ENCODE assay signal across 9 cellular contexts in genomic region chr11:59668188-59668949, GRCh38. TPM values are rescaled to one million over a fixed set of nuclear protein-coding genes. Genes with fewer than 3 reads are reported as not detected.
DNase-seq lines count a peak whose midpoint lies in the region; ATAC-seq and TF ChIP-seq lines count a peak whose summit lies in the region.
"Had no signal": no experiment of that assay in that cellular context is flagged by ENCODE, and none has a peak within 500 bp of the region (broad histone marks: within the 10 kb centered on the region; RNA-seq: fewer than 3 reads in every experiment).

No MANE protein-coding gene starts in this region.

- peak in 5 of 6 experiments; percentile 16 to 57 (median 41) for TF ChIP-seq CTCF in adrenal gland (IDR thresholded peaks at IDR 0.05)

- ATAC-seq in GM19035 (IDR thresholded peaks at IDR 0.05; ENCODE audit: unreplicated experiment) (peak; percentile 29), HG03432 (IDR thresholded peaks at IDR 0.05; ENCODE audit: unreplicated experiment) (peak; percentile 36), HG02763 (IDR thresholded peaks at IDR 0.05; ENCODE audit: unreplicated experiment) (no peak)

- H3K27me3 ChIP-seq in adrenal gland, result no peaks in the 10 kb centered on the region

- peak overlapping the region; percentile 92 to 99 (median 98) for H3K27ac ChIP-seq in adrenal gland

- peak in 1 of 2 donors; percentile 67 for TF ChIP-seq POLR2A in adrenal gland (IDR thresholded peaks at IDR 0.05)

- peak overlapping the region; percentile 68 to 98 (median 88) for H3K4me3 ChIP-seq in adrenal gland
- H3K4me3 ChIP-seq in skeletal muscle cell (ENCODE audit: low read depth, low read length), result peak overlapping the region; percentile 93

- DNase-seq in Ammon's horn (ENCODE audit: low spot score) (peak; percentile 21), SKM-1 (lab: John Stamatoyannopoulos, UW; ENCODE audit: unreplicated experiment) (peak; percentile 15), adrenal gland (peak; percentile 70 to 89 (median 83)), hepatic stellate cell (ENCODE audit: low spot score) (peak; percentile 62), skeletal muscle cell (ENCODE audit: low read depth) (no peak)

- intact Hi-C loops in adrenal gland (cut with DNase I), result loop anchor here in 1 of 2 donors (5.0 kb wide), 1 partner anchor 56 kb away; no protein-coding TSS in a partner anchor

- peaks cover 0 to 33% of the 10 kb centered on the region in 2 donors for H3K36me3 ChIP-seq in adrenal gland (replicated peaks in 1 of 2)

- H3K4me1 ChIP-seq in adrenal gland (replicated peaks in 1 of 2), result peaks cover 23 to 32% of the 10 kb centered on the region in 2 donors

- no peaks in the 10 kb centered on the region for H3K9me3 ChIP-seq in adrenal gland (replicated peaks in 1 of 3)

- WGBS in adrenal gland, 4 donors, result 0 to 1% (median 0%) methylated on average over 8 to 38 of the region's 39 CpGs

RNA-seq across cellular contexts. Expression of gene PATL1, which starts 0.5 kb away (rescaled TPM):
- total RNA-seq in adrenal gland, result 10 to 100 TPM; 15.8 to 41.7 (median 24.2) TPM
- 10 to 100 TPM; 10.3 to 55.9 (median 11.3) TPM for polyA plus RNA-seq in adrenal gland

RNA-seq across cellular contexts. Expression of gene OR10V1, which starts 45.3 kb away (rescaled TPM):
- not detected for total RNA-seq in adrenal gland
- not detected for polyA plus RNA-seq in adrenal gland
- total RNA-seq: activated CD8-positive, alpha-beta memory T cell treated with anti-CD3 and anti-CD28 coated beads for 36 hours had no signal

RNA-seq across cellular contexts. Expression of gene OSBP, which starts 52.8 kb away (rescaled TPM):
- 100 to 1,000 TPM in 1 of 8 donors, 10 to 100 TPM in 7; 44.0 to 117 (median 88.6) TPM for total RNA-seq in adrenal gland
- 100 to 1,000 TPM in 1 of 3 donors, 10 to 100 TPM in 2; 15.3 to 120 (median 18.5) TPM for polyA plus RNA-seq in adrenal gland
